In genomic region chr19:3985643-3986259, GRCh38 we compare ENCODE assay signal across 1 cellular context.
TF ChIP-seq lines count a peak whose summit lies in the region.

No MANE protein-coding gene starts in this region.

TF ChIP-seq in HCT116, 20 proteins besides CTCF, POLR2A, EP300 and RAD21 (continued from another document):
- no peak; the same call in 1 of the 2 replicates for TF ChIP-seq SP1 (IDR thresholded peaks at IDR 0.05; ENCODE audit: low read depth)
